Comparison of ENCODE assay signal across 8 cellular contexts in genomic region chr5:43017438-43017820, GRCh38. TPM values are rescaled to one million over a fixed set of nuclear protein-coding genes. Genes with fewer than 3 reads are reported as not detected.
DNase-seq lines count a peak whose midpoint lies in the region; ATAC-seq and TF ChIP-seq lines count a peak whose summit lies in the region.

No MANE protein-coding gene starts in this region.

- H3K4me3 ChIP-seq in heart right ventricle (peak overlapping the region; percentile 36 to 69 (median 58)), psoas muscle (peak overlapping the region; percentile 78)

- H3K36me3 ChIP-seq in heart right ventricle: no peaks in the 10 kb centered on the region
- no peaks in the 10 kb centered on the region for H3K36me3 ChIP-seq in psoas muscle (ENCODE audit: insufficient read depth in 1 of 2, low read depth in 1 of 2)

- intact Hi-C loops in activated CD4-positive, alpha-beta T cell treated with anti-CD3 and anti-CD28 coated beads, Interleukin-2, amount 10 ng/mL, durations not matched to agents 24 days and 14 days (cut with micrococcal nuclease): loop anchor here (1.0 kb wide), 2 partner anchors 8 to 22 kb away; no protein-coding TSS in a partner anchor
- intact Hi-C loops in heart right ventricle (cut with DNase I): no loop called here
- intact Hi-C loops in psoas muscle (cut with DNase I): no loop called here

- 9% methylated on average over 13 of the region's 13 CpGs for WGBS in heart right ventricle, 2 donors
- 35 to 44% (median 42%) methylated on average over 13 of the region's 13 CpGs for WGBS in psoas muscle, 3 donors

- H3K27ac Mint-ChIP-seq in activated CD4-positive, alpha-beta T cell treated with anti-CD3 and anti-CD28 coated beads, Interleukin-2, amount 10 ng/mL, durations not matched to agents 24 days and 14 days: peak overlapping the region; percentile 100

- peak; percentile 53 to 76 (median 68) for ATAC-seq in heart right ventricle
- peak; percentile 39 to 49 (median 46) for ATAC-seq in psoas muscle
- no peak for ATAC-seq in GM21390 (IDR thresholded peaks at IDR 0.05; ENCODE audit: unreplicated experiment)
- ATAC-seq in GM18867 (IDR thresholded peaks at IDR 0.05; ENCODE audit: unreplicated experiment): no peak

- H3K36me3 Mint-ChIP-seq in activated CD4-positive, alpha-beta T cell treated with anti-CD3 and anti-CD28 coated beads, Interleukin-2, amount 10 ng/mL, durations not matched to agents 24 days and 14 days (ENCODE audit: low read depth): no peaks in the 10 kb centered on the region

- peaks cover 0 to 65% (median 37%) of the 10 kb centered on the region in 7 donors for H3K27me3 ChIP-seq in heart right ventricle
- peaks cover 0 to 7% (median 0%) of the 10 kb centered on the region in 3 donors for H3K27me3 ChIP-seq in psoas muscle (ENCODE audit: insufficient read depth in 3 of 3, low read length in 2 of 3)

- peak overlapping the region; percentile 97 for H3K4me3 Mint-ChIP-seq in activated CD4-positive, alpha-beta T cell treated with anti-CD3 and anti-CD28 coated beads, Interleukin-2, amount 10 ng/mL, durations not matched to agents 24 days and 14 days

- no peaks in the 10 kb centered on the region for H3K9me3 Mint-ChIP-seq in activated CD4-positive, alpha-beta T cell treated with anti-CD3 and anti-CD28 coated beads, Interleukin-2, amount 10 ng/mL, durations not matched to agents 24 days and 14 days

- peak overlapping the region; percentile 90 to 97 (median 95) for H3K27ac ChIP-seq in heart right ventricle
- peak overlapping the region; percentile 96 for H3K27ac ChIP-seq in psoas muscle

- H3K9me3 ChIP-seq in heart right ventricle (peaks cover 0 to 3% (median 0%) of the 10 kb centered on the region in 11 donors), psoas muscle (no peaks in the 10 kb centered on the region)

- H3K4me1 Mint-ChIP-seq in activated CD4-positive, alpha-beta T cell treated with anti-CD3 and anti-CD28 coated beads, Interleukin-2, amount 10 ng/mL, durations not matched to agents 24 days and 14 days: peaks cover 47% of the 10 kb centered on the region

- H3K4me1 ChIP-seq in heart right ventricle: peaks cover 0 to 42% (median 17%) of the 10 kb centered on the region in 9 donors
- peaks cover 23% of the 10 kb centered on the region for H3K4me1 ChIP-seq in psoas muscle

- TF ChIP-seq CTCF in heart right ventricle (IDR thresholded peaks at IDR 0.05) (peak in 1 of 9 donors; percentile 5), psoas muscle (IDR thresholded peaks at IDR 0.05) (peak; percentile 7)

- peak; percentile 84 for DNase-seq in activated CD4-positive, alpha-beta T cell treated with anti-CD3 and anti-CD28 coated beads, Interleukin-2, amount 10 ng/mL, durations not matched to agents 24 days and 14 days
- DNase-seq in activated CD4-positive, alpha-beta T cell treated with anti-CD3 and anti-CD28 coated beads, Interleukin-2, amount 50 U/mL, for 1 hour: no peak
- DNase-seq in NAMALWA (ENCODE audit: low spot score): peak; percentile 61
- peak; percentile 80 for DNase-seq in activated effector memory CD4-positive, alpha-beta T cell treated with anti-CD3 and anti-CD28 coated beads, Interleukin-2, amount 50 U/mL, for 16 hours
- peak in 1 of 2 donors; percentile 54 for DNase-seq in heart right ventricle
- DNase-seq in psoas muscle: peak; percentile 40 to 56

- H3K27me3 Mint-ChIP-seq in activated CD4-positive, alpha-beta T cell treated with anti-CD3 and anti-CD28 coated beads, Interleukin-2, amount 10 ng/mL, durations not matched to agents 24 days and 14 days: no peaks in the 10 kb centered on the region

RNA-seq across cellular contexts. Expression of gene ANXA2R, which starts 22.7 kb away (rescaled TPM):
- 1.1 and 1.2 TPM in 2 replicates for total RNA-seq in activated CD4-positive, alpha-beta T cell treated with anti-CD3 and anti-CD28 coated beads, Interleukin-2, amount 10 ng/mL, durations not matched to agents 24 days and 14 days
- 1 to 10 TPM in 4 of 10 donors, under 1 TPM in 6; 0.42 to 1.8 (median 0.87) TPM for total RNA-seq in heart right ventricle
- 1 to 10 TPM; 2.4 to 3.4 TPM for polyA plus RNA-seq in heart right ventricle
- total RNA-seq in psoas muscle: 1 to 10 TPM in 1 of 4 donors, under 1 TPM in 3; 0.46 to 1.6 (median 0.78) TPM
- 1 to 10 TPM in 2 of 3 donors, under 1 TPM in 1; 0.66 to 2.7 (median 1.8) TPM for polyA plus RNA-seq in psoas muscle

Comparison
In these comparisons a context has a peak if more than half of its experiments do, and no peak if none do; other contexts are left out.
1. ATAC-seq: peak in heart right ventricle (8 of 8) and psoas muscle (4 of 4); none in GM21390 (single experiment) and GM18867 (single experiment).